15 cellular contexts compared by ENCODE assay signal in genomic region chr15:101045236-101045646, GRCh38.
DNase-seq lines count a peak whose midpoint lies in the region; ATAC-seq and TF ChIP-seq lines count a peak whose summit lies in the region.
"Had no signal": no experiment of that assay in that cellular context is flagged by ENCODE, and none has a peak within 500 bp of the region (broad histone marks: within the 10 kb centered on the region; RNA-seq: fewer than 3 reads in every experiment).

No MANE protein-coding gene starts in this region.

- H2AFZ ChIP-seq in PC-3 (ENCODE audit: low read length): no peak overlapping the region

- ATAC-seq in lung (ENCODE audit: insufficient read depth, low FRiP score) (peak; percentile 11), upper lobe of left lung (ENCODE audit: low FRiP score in 2 of 2) (no peak), PC-3 (no peak), HG02763 (IDR thresholded peaks at IDR 0.05; ENCODE audit: unreplicated experiment) (no peak)
- ATAC-seq: stimulated activated naive CD8-positive, alpha-beta T cell treated with anti-CD3 and anti-CD28 coated beads, Interleukin-15, Interleukin-2, amounts not matched to agents 100 U/mL and 50 U/mL, for 24 hours had no signal

- no peak overlapping the region for H3K9ac ChIP-seq in PC-3 (ENCODE audit: low read length)
- H3K9ac ChIP-seq: BLaER1 had no signal

- POLR2A ChIA-PET in PC-3 (lab: Charles Lee; ENCODE audit: unreplicated experiment): no interaction called here

- H3K79me2 ChIP-seq in PC-3 (ENCODE audit: low read length): no peaks in the 10 kb centered on the region

- 82 to 88% methylated on average over 14 of the region's 14 CpGs for WGBS in lung, 2 donors
- 78 to 81% methylated on average over 14 of the region's 14 CpGs for WGBS in upper lobe of left lung, 2 donors

- H3K4me3 ChIP-seq in WERI-Rb-1 (ENCODE audit: low read depth, low read length) (no peak overlapping the region), fibroblast of pulmonary artery (replicated peaks; ENCODE audit: low read depth, low read length) (no peak overlapping the region), lung (no peak overlapping the region), upper lobe of left lung (no peak overlapping the region), brain microvascular endothelial cell (ENCODE audit: low read depth, low read length) (no peak overlapping the region), PC-3 (ENCODE audit: low read length) (no peak overlapping the region)
- H3K4me3 ChIP-seq: BLaER1, skin epidermis had no signal

- no peaks in the 10 kb centered on the region for H3K9me2 ChIP-seq in PC-3 (replicated peaks; ENCODE audit: low read length)

- H3K27me3 ChIP-seq in WERI-Rb-1 (ENCODE audit: insufficient read depth, low read depth, severe bottlenecking): no peaks in the 10 kb centered on the region
- H3K27me3 ChIP-seq in lung (ENCODE audit: control insufficient read depth, insufficient read depth): no peaks in the 10 kb centered on the region
- no peaks in the 10 kb centered on the region for H3K27me3 ChIP-seq in upper lobe of left lung
- no peaks in the 10 kb centered on the region for H3K27me3 ChIP-seq in brain microvascular endothelial cell (replicated peaks)
- H3K27me3 ChIP-seq in PC-3 (ENCODE audit: low read length): no peaks in the 10 kb centered on the region
- H3K27me3 ChIP-seq: BLaER1 had no signal

- peaks cover 0 to 3% of the 10 kb centered on the region in 2 donors for H3K4me1 ChIP-seq in lung (ENCODE audit: control insufficient read depth in 2 of 2, insufficient read depth in 2 of 2, low read length in 2 of 2)
- H3K4me1 ChIP-seq in upper lobe of left lung: peaks cover 0 to 4% (median 0%) of the 10 kb centered on the region in 4 donors
- no peaks in the 10 kb centered on the region for H3K4me1 ChIP-seq in PC-3 (ENCODE audit: insufficient read depth, low read length)
- H3K4me1 ChIP-seq: BLaER1 had no signal

- H3K36me3 ChIP-seq in WERI-Rb-1 (no peaks in the 10 kb centered on the region), lung (ENCODE audit: control insufficient read depth in 2 of 2, insufficient read depth in 2 of 2, low read length in 2 of 2) (peaks cover 0 to 19% of the 10 kb centered on the region in 2 donors), upper lobe of left lung (peaks cover 0 to 18% (median 13%) of the 10 kb centered on the region in 4 donors), brain microvascular endothelial cell (replicated peaks) (no peaks in the 10 kb centered on the region), PC-3 (ENCODE audit: low read depth, low read length) (no peaks in the 10 kb centered on the region)
- H3K36me3 ChIP-seq: BLaER1 had no signal

- no peak overlapping the region for H3K4me2 ChIP-seq in PC-3 (ENCODE audit: low read length)
- H3K4me2 ChIP-seq: BLaER1 had no signal

- no TSS peak for BruUV-seq in PC-3 (replicated peaks; lab: Mats Ljungman, UMichigan)

- intact Hi-C loops in PC-3 (cut with micrococcal nuclease): no loop called here

- TF ChIP-seq EP300 in upper lobe of left lung (IDR thresholded peaks at IDR 0.05): no peak

- TF ChIP-seq POLR2A in upper lobe of left lung (IDR thresholded peaks at IDR 0.05): no peak

- H3K27ac ChIP-seq in WERI-Rb-1 (no peak overlapping the region), lung (ENCODE audit: low read depth in 1 of 2, low read length in 1 of 2) (no peak overlapping the region), upper lobe of left lung (peak overlapping the region in 3 of 4 donors; percentile 0 to 23 (median 22)), brain microvascular endothelial cell (no peak overlapping the region), PC-3 (ENCODE audit: low read length) (no peak overlapping the region)
- H3K27ac ChIP-seq: BLaER1, skin epidermis, VCaP had no signal

- TF ChIP-seq CTCF in WERI-Rb-1 (IDR thresholded peaks at IDR 0.05; ENCODE audit: low read depth, low read length): no peak
- TF ChIP-seq CTCF in fibroblast of pulmonary artery (IDR thresholded peaks at IDR 0.05; ENCODE audit: low read length, missing control alignments): no peak
- TF ChIP-seq CTCF in lung (IDR thresholded peaks at IDR 0.05; ENCODE audit: control extremely low read depth, extremely low read depth): no peak
- TF ChIP-seq CTCF in upper lobe of left lung (IDR thresholded peaks at IDR 0.05): no peak
- no peak for TF ChIP-seq CTCF in brain microvascular endothelial cell (IDR thresholded peaks at IDR 0.05; ENCODE audit: low read depth, low read length, missing control alignments)
- TF ChIP-seq CTCF in PC-3 (conservative IDR thresholded peaks at IDR 0.05; ENCODE audit: low read depth, low read length): no peak

- CTCF ChIA-PET in PC-3 (lab: Charles Lee): no interaction called here

- peak; percentile 3 for DNase-seq in WERI-Rb-1
- DNase-seq in fibroblast of pulmonary artery (ENCODE audit: low read depth): peak; percentile 68
- peak; percentile 25 for DNase-seq in lung (ENCODE audit: low spot score)
- peak in 1 of 2 donors; percentile 15 for DNase-seq in upper lobe of left lung
- no peak for DNase-seq in brain microvascular endothelial cell
- DNase-seq in PC-3: no peak
- DNase-seq: HFFc6; Karpas-422; NCI-H1694; nephron progenitor cell; stimulated activated naive CD8-positive, alpha-beta T cell treated with anti-CD3 and anti-CD28 coated beads, Interleukin-15, Interleukin-2, amounts not matched to agents 100 U/mL and 50 U/mL, for 24 hours had no signal

- H3F3A ChIP-seq in PC-3 (ENCODE audit: low read length, unreplicated experiment): no peaks in the 10 kb centered on the region

- no peaks in the 10 kb centered on the region for H4K20me1 ChIP-seq in PC-3 (ENCODE audit: low read length)
- H4K20me1 ChIP-seq: BLaER1 had no signal

- in situ Hi-C loops in brain microvascular endothelial cell (cut with HindIII; ENCODE audit: low pct_ligation_motif_present, low sequenced_read_pairs): no loop called here

- H3K9me3 ChIP-seq in WERI-Rb-1 (ENCODE audit: severe bottlenecking) (no peaks in the 10 kb centered on the region), lung (ENCODE audit: control insufficient read depth in 2 of 2, insufficient read depth in 1 of 2, low read length in 1 of 2) (no peaks in the 10 kb centered on the region), upper lobe of left lung (no peaks in the 10 kb centered on the region), PC-3 (ENCODE audit: low read length) (no peaks in the 10 kb centered on the region)

Comparison
In these comparisons a context has a peak if more than half of its experiments do, and no peak if none do; other contexts are left out.
1. DNase-seq: peak in WERI-Rb-1 (single experiment), fibroblast of pulmonary artery (single experiment) and lung (single experiment); none in brain microvascular endothelial cell (single experiment) and PC-3 (single experiment).
2. H3K27ac ChIP-seq: peak in upper lobe of left lung (3 of 4); none in WERI-Rb-1 (single experiment), lung (0 of 2), brain microvascular endothelial cell (single experiment) and PC-3 (single experiment).